ENCODE assay signal across 1 cellular context in the genomic region with DNA sequence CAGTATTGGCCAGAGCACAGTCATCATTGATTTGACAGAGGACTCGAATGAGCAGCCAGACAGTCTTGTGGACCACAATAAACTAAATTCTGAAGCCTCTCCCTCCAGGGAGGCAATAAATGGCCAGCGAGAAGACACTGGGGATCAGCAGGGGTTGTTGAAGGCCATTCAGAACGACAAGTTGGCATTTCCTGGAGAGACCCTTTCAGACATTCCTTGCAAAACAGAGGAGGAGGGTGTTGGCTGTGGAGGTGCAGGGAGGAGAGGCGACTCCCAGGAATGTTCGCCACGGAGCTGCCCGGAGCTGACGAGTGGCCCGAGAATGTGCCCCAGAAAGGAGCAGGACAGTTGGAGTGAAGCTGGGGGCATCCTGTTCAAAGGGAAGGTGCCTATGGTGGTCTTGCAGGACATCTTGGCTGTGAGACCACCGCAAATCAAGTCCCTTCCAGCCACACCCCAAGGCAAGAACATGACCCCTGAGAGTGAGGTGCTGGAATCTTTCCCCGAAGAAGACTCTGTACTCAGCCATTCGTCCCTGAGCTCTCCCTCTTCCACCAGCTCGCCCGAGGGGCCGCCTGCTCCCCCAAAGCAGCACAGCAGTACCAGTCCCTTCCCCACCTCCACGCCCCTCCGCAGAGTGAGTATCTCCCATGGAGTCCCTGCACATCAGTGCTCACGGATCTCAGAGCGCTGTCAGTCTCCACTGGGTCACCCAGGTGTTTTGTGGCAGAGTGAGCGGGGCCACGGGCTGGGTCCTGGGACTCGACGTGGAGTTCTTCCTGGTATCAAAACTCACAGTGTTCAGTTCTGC.
TF ChIP-seq lines count a peak whose summit lies in the region.

No MANE protein-coding gene starts in this region.

TF ChIP-seq in HCT116, 20 proteins besides CTCF, POLR2A, EP300 and RAD21:
- TF ChIP-seq REST (IDR thresholded peaks at IDR 0.05; ENCODE audit: low read depth), result no peak
